In the genomic region with DNA sequence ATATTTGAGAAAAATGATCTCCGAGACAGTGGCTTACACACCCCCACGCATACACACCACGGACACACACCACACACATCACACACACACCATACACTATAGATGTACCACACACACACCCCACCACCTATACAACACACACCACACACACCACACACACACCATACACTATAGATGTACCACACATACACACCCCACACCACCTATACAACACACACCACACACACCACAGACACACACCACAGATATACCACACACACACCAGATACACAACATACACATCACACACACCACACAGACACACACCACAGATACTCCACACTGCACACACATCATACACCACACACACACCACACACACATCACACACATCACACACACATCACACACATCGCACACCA, we compare ENCODE assay signal across 16 cellular contexts. TPM values are rescaled to one million over a fixed set of nuclear protein-coding genes. Genes with fewer than 3 reads are reported as not detected.
DNase-seq lines count a peak whose midpoint lies in the region; ATAC-seq, FAIRE-seq and TF ChIP-seq lines count a peak whose summit lies in the region.
"Not testable (repeated sequence)": the region's sequence is repeated elsewhere in the genome, so short reads cannot be mapped to it uniquely, and the experiment has no call there.
"Had no signal": no experiment of that assay in that cellular context is flagged by ENCODE, and none has a peak within 500 bp of the region (broad histone marks: within the 10 kb centered on the region; RNA-seq: fewer than 3 reads in every experiment).

No MANE protein-coding gene starts in this region.

- not testable (repeated sequence) for TF ChIP-seq RAD21 in IMR-90 (IDR thresholded peaks at IDR 0.05; ENCODE audit: low read length); K562 (CRISPR knock-in tag; conservative IDR thresholded peaks at IDR 0.05 in 1 of 2, IDR thresholded peaks at IDR 0.05 in 1 of 2); HepG2 (CRISPR knock-in tag; IDR thresholded peaks at IDR 0.05)

- not testable (repeated sequence) for H4K20me1 ChIP-seq in IMR-90 (ENCODE audit: insufficient read depth, low read length); K562 (replicated peaks; ENCODE audit: control insufficient read depth, insufficient read depth, low read length); HepG2 (ENCODE audit: insufficient read depth, low read length)

- not testable (repeated sequence) for H3K27ac ChIP-seq in IMR-90 (ENCODE audit: insufficient read depth, low read length); K562 (ENCODE audit: extremely low read depth, low read depth, low read length); HepG2 (ENCODE audit: extremely low read length, insufficient read depth, low read length)
- peak overlapping the region; percentile 90 for H3K27ac ChIP-seq in SJCRH30

- H3K14ac ChIP-seq in IMR-90 (replicated peaks; ENCODE audit: low read depth, low read length): not testable (repeated sequence)

- H3K79me1 ChIP-seq in IMR-90 (ENCODE audit: low read depth in 1 of 2, low read length in 2 of 2): not testable (repeated sequence)

- not testable (repeated sequence) for H2AK5ac ChIP-seq in IMR-90 (ENCODE audit: low read depth, low read length)

- H3K27me3 Mint-ChIP-seq in neural crest cell (ENCODE audit: low read depth): not testable (repeated sequence)

- H4K5ac ChIP-seq in IMR-90 (ENCODE audit: low read depth, low read length): not testable (repeated sequence)

- dilution Hi-C loops in IMR-90 (cut with HindIII; ENCODE audit: low sequenced_read_pairs, unreplicated experiment): not testable (repeated sequence)

- not testable (repeated sequence) for H3K4me3 Mint-ChIP-seq in neural crest cell

- intact Hi-C loops in IMR-90 (cut with micrococcal nuclease); K562 (cut with micrococcal nuclease); HepG2 (cut with micrococcal nuclease; ENCODE audit: unreplicated experiment): not testable (repeated sequence)

- TF ChIP-seq CTCF in IMR-90 (conservative IDR thresholded peaks at IDR 0.05; ENCODE audit: low read depth, low read length); K562 (IDR thresholded peaks at IDR 0.05 in 2 of 3, conservative IDR thresholded peaks at IDR 0.05 in 1 of 3; ENCODE audit: insufficient read depth in 2 of 3, low read depth in 1 of 3, low read length in 3 of 3); HepG2 (CRISPR knock-in tag; IDR thresholded peaks at IDR 0.05); neural crest cell (conservative IDR thresholded peaks at IDR 0.05): not testable (repeated sequence)

- TF ChIP-seq POLR2A in GM12891 (IDR thresholded peaks at IDR 0.05; ENCODE audit: low read depth, low read length); IMR-90 (IDR thresholded peaks at IDR 0.05; ENCODE audit: low read depth, low read length); K562 (conservative IDR thresholded peaks at IDR 0.05); HepG2 (IDR thresholded peaks at IDR 0.05; ENCODE audit: insufficient read depth in 1 of 2, low read depth in 2 of 2, low read length in 2 of 2): not testable (repeated sequence)

- not testable (repeated sequence) for DNase-seq in GM12891 (ENCODE audit: insufficient read length, low spot score); IMR-90; K562 (ENCODE audit: extremely low read depth in 1 of 4, low spot score in 3 of 4); HepG2 (ENCODE audit: low spot score); neural crest cell (ENCODE audit: low read depth, low spot score)
- DNase-seq in SJCRH30 (peak; percentile 12 to 28), retina (peak; percentile 17)

- not testable (repeated sequence) for H2AFZ ChIP-seq in IMR-90 (replicated peaks; ENCODE audit: low read length, poor library complexity); K562 (ENCODE audit: low read depth, low read length); HepG2 (ENCODE audit: low read length)

- not testable (repeated sequence) for BruUV-seq in IMR-90 (replicated peaks; lab: Mats Ljungman, UMichigan); K562 (replicated peaks; lab: Mats Ljungman, UMichigan); HepG2 (replicated peaks; lab: Mats Ljungman, UMichigan)

- not testable (repeated sequence) for H3K27me3 ChIP-seq in IMR-90 (ENCODE audit: control insufficient read depth, insufficient read depth, low read length); SJCRH30; K562 (ENCODE audit: control insufficient read depth in 2 of 2, insufficient read depth in 2 of 2, low read length in 2 of 2); HepG2 (ENCODE audit: control insufficient read depth in 1 of 2, insufficient read depth in 2 of 2, low read length in 2 of 2)

- no CpG with 5 or more reads among the region's 4 CpGs for WGBS in IMR-90 (ENCODE audit: extremely low coverage in 2 of 2, insufficient read length in 1 of 2), 2 experiments
- no CpG with 5 or more reads among the region's 4 CpGs for WGBS in K562 (ENCODE audit: insufficient coverage, low coverage, missing lambda C conversion rate)
- 80% methylated on average over 1 of the region's 4 CpGs for whole genome bisulfite sequencing in HepG2 (ENCODE audit: low lambda C conversion rate)

- not testable (repeated sequence) for H3K79me2 ChIP-seq in K562 (ENCODE audit: control insufficient read depth, insufficient read depth, low read length); HepG2 (ENCODE audit: insufficient read depth, low read length)

- H3K9ac ChIP-seq in IMR-90 (ENCODE audit: low read depth, low read length); K562 (ENCODE audit: insufficient read depth in 1 of 2, low read depth in 2 of 2, low read length in 2 of 2); HepG2 (ENCODE audit: insufficient read depth, low read depth, low read length): not testable (repeated sequence)

- peak; percentile 96 for FAIRE-seq in GM12891 (lab: Jason Lieb, UNC)
- FAIRE-seq in K562 (lab: Jason Lieb, UNC): peak; percentile 94
- peak; percentile 76 for FAIRE-seq in HepG2 (lab: Jason Lieb, UNC)

- H3K36me3 Mint-ChIP-seq in neural crest cell (ENCODE audit: low read depth): not testable (repeated sequence)

- TF ChIP-seq EP300 in K562 (IDR thresholded peaks at IDR 0.05; ENCODE audit: low read length); HepG2 (IDR thresholded peaks at IDR 0.05; ENCODE audit: low read depth in 2 of 2, low read length in 2 of 2); HepG2 (CRISPR knock-in tag; IDR thresholded peaks at IDR 0.05; ENCODE audit: borderline replicate concordance): not testable (repeated sequence)

- not testable (repeated sequence) for H2BK120ac ChIP-seq in IMR-90 (ENCODE audit: low read depth, low read length)

- not testable (repeated sequence) for H4K91ac ChIP-seq in IMR-90 (ENCODE audit: insufficient read depth, low read depth, low read length)

- H3K36me3 ChIP-seq in IMR-90 (ENCODE audit: control insufficient read depth, insufficient read depth, low read length); SJCRH30; K562 (ENCODE audit: control insufficient read depth, insufficient read depth, low read length); HepG2 (replicated peaks in 1 of 2; ENCODE audit: control insufficient read depth in 1 of 2, insufficient read depth in 2 of 2, low read length in 2 of 2): not testable (repeated sequence)

- peak overlapping the region; percentile 89 for H3K27ac Mint-ChIP-seq in neural crest cell (ENCODE audit: unreplicated experiment)

- not testable (repeated sequence) for H3K4me3 ChIP-seq in IMR-90 (ENCODE audit: insufficient read depth, low read depth, low read length); K562; HepG2 (replicated peaks in 1 of 3; ENCODE audit: insufficient read depth in 1 of 3, low read depth in 2 of 3, low read length in 3 of 3)
- H3K4me3 ChIP-seq in SJCRH30: peak overlapping the region; percentile 36

- H3K4me1 Mint-ChIP-seq in neural crest cell: not testable (repeated sequence)

- POLR2A ChIA-PET in IMR-90 (lab: Charles Lee; ENCODE audit: unreplicated experiment); K562 (lab: Yijun Ruan, JAX); HepG2 (lab: Yijun Ruan, JAX): not testable (repeated sequence)

- not testable (repeated sequence) for H3K18ac ChIP-seq in IMR-90 (ENCODE audit: low read depth, low read length)

- H3K23ac ChIP-seq in IMR-90 (ENCODE audit: low read depth, low read length): not testable (repeated sequence)

- H3K9me3 ChIP-seq in IMR-90 (ENCODE audit: control insufficient read depth, insufficient read depth, low read length); SJCRH30 (replicated peaks); K562 (replicated peaks; ENCODE audit: control insufficient read depth, insufficient read depth, low read depth, low read length); HepG2 (ENCODE audit: low read length): not testable (repeated sequence)

- in situ Hi-C loops in IMR-90 (cut with MboI; ENCODE audit: low sequenced_read_pairs); HepG2 (cut with HindIII; ENCODE audit: extremely low pct_ligation_motif_present, low pct_unique_long_range_greater_than_20kb): not testable (repeated sequence)
- in situ Hi-C loops in K562 (cut with MboI): loop anchor here (25.0 kb wide), 1 partner anchor 478 kb away; no protein-coding TSS in a partner anchor

- not testable (repeated sequence) for H3K56ac ChIP-seq in IMR-90 (ENCODE audit: extremely low read depth, insufficient read depth, low read length)

- not testable (repeated sequence) for H4K8ac ChIP-seq in IMR-90 (ENCODE audit: low read depth in 2 of 2, low read length in 2 of 2)

- H2AK9ac ChIP-seq in IMR-90 (replicated peaks; ENCODE audit: low read depth, low read length, poor library complexity): not testable (repeated sequence)

- not testable (repeated sequence) for H2BK15ac ChIP-seq in IMR-90 (ENCODE audit: low read depth, low read length)

- not testable (repeated sequence) for H3K4ac ChIP-seq in IMR-90 (ENCODE audit: low read depth, low read length)

- not testable (repeated sequence) for ATAC-seq in IMR-90 (ENCODE audit: low read depth); K562; HepG2

- not testable (repeated sequence) for H2BK20ac ChIP-seq in IMR-90 (ENCODE audit: low read depth, low read length)

- H3K9me3 Mint-ChIP-seq in neural crest cell: not testable (repeated sequence)

- CTCF ChIA-PET in IMR-90 (lab: Yijun Ruan, JAX); K562 (lab: Yijun Ruan, JAX; ENCODE audit: low intra/inter-chr PET ratio); HepG2 (lab: Yijun Ruan, JAX; ENCODE audit: low intra/inter-chr PET ratio, low total read pairs): not testable (repeated sequence)

- not testable (repeated sequence) for H3K4me2 ChIP-seq in IMR-90 (ENCODE audit: low read depth, low read length); K562 (ENCODE audit: insufficient read depth, low read length); HepG2 (ENCODE audit: low read depth, low read length)

- peak overlapping the region; percentile 19 for H2BK5ac ChIP-seq in IMR-90 (ENCODE audit: low read depth, low read length, poor library complexity, severe bottlenecking)

- H3K4me1 ChIP-seq in IMR-90 (ENCODE audit: control insufficient read depth, insufficient read depth, low read length); SJCRH30; K562 (replicated peaks in 1 of 2; ENCODE audit: control insufficient read depth in 2 of 2, insufficient read depth in 2 of 2, low read length in 2 of 2); HepG2 (ENCODE audit: insufficient read depth, low read length): not testable (repeated sequence)

- H3K9me1 ChIP-seq in IMR-90 (ENCODE audit: insufficient read depth, low read length); K562 (ENCODE audit: control insufficient read depth, insufficient read depth, low read length): not testable (repeated sequence)

RNA-seq across cellular contexts. Expression of a gene that starts 9.0 kb away (rescaled TPM):
- polyA plus RNA-seq in GM12891 (2012; ENCODE audit: low read depth, missing spikeins): not detected
- total RNA-seq in IMR-90 (2012; rRNA removed) (not detected in 2 replicates), K562 (2014; rRNA removed) (not detected in 2 replicates), K562 (2014; rRNA removed; fragmentation: Illumina TruSeq; extraction: Trizol) (not detected in 2 replicates), K562 (2015; rRNA removed; fragmentation: Illumina TruSeq; extraction: Trizol) (not detected in 2 replicates), K562 (2021) (not detected in 2 replicates), HepG2 (2016; rRNA removed; fragmentation: Illumina TruSeq; extraction: Trizol) (5.2 and 5.6 TPM in 2 replicates), neural crest cell (not detected in 2 replicates)
- polyA plus RNA-seq in IMR-90 (2012; rRNA removed) (not detected in 2 replicates), K562 (2011; rRNA removed) (not detected in 2 replicates), K562 (2014; fragmentation: Illumina TruSeq; extraction: Trizol) (not detected in 2 replicates), K562 (2014; fragmentation: Nextera tagmentation; extraction: Ambion mirVana) (not detected), K562 (2014; rRNA removed) (not detected in 2 replicates), HepG2 (2011; rRNA removed) (7.6 and 8.6 TPM in 2 replicates)
- not detected in 2 replicates for polyA plus RNA-seq in IMR-90 (2012; cell fraction: cytosol; rRNA removed)
- not detected in 2 replicates for polyA plus RNA-seq in IMR-90 (2012; cell fraction: nucleus; rRNA removed; ENCODE audit: low replicate concordance)
- total RNA-seq in SJCRH30 (2014; rRNA removed; shearing (Covaris generic)): not detected in 2 replicates
- total RNA-seq in K562 (2011; cell fraction: chromatin; rRNA removed; ENCODE audit: low replicate concordance): not detected in 2 replicates
- total RNA-seq in K562 (2011; cell fraction: nucleolus; rRNA removed): not detected in 2 replicates
- not detected in 2 replicates for total RNA-seq in K562 (2011; cell fraction: nucleoplasm; rRNA removed)
- not detected in 2 replicates for polyA plus RNA-seq in K562 (2011; cell fraction: cytosol; rRNA removed)
- not detected in 2 replicates for polyA plus RNA-seq in K562 (2011; cell fraction: nucleus; rRNA removed)
- polyA plus RNA-seq in K562 (2012): not detected in 2 replicates
- not detected in 2 replicates for polyA minus RNA-seq in K562 (2011; rRNA and poly(A)+ RNA removed)
- polyA minus RNA-seq in K562 (2011; cell fraction: cytosol; rRNA and poly(A)+ RNA removed): not detected in 2 replicates
- not detected in 2 replicates for polyA minus RNA-seq in K562 (2011; cell fraction: nucleus; rRNA and poly(A)+ RNA removed)
- total RNA-seq in HepG2 (2016; cell fraction: cytosol; rRNA removed; fragmentation: Illumina TruSeq; extraction: Trizol; ENCODE audit: low read depth): 4.7 and 6.3 TPM in 2 replicates
- 6.2 TPM in 1 of 2 replicates, not detected in the other for total RNA-seq in HepG2 (2016; cell fraction: insoluble cytoplasmic fraction; rRNA removed; fragmentation: Illumina TruSeq; extraction: Trizol)
- 6.0 and 8.4 TPM in 2 replicates for total RNA-seq in HepG2 (2016; cell fraction: membrane; rRNA removed; fragmentation: Illumina TruSeq; extraction: Trizol)
- total RNA-seq in HepG2 (2016; cell fraction: nucleus; rRNA removed; fragmentation: Illumina TruSeq; extraction: Trizol): 2.3 and 5.6 TPM in 2 replicates
- polyA plus RNA-seq in HepG2 (2011; cell fraction: cytosol; rRNA removed): 9.1 and 18.4 TPM in 2 replicates
- 5.7 and 7.5 TPM in 2 replicates for polyA plus RNA-seq in HepG2 (2011; cell fraction: nucleus; rRNA removed)
- 10.0 and 16.7 TPM in 2 replicates for polyA plus RNA-seq in HepG2 (2012)
- polyA plus RNA-seq in HepG2 (2016; cell fraction: cytosol; fragmentation: Illumina TruSeq; extraction: Trizol; ENCODE audit: low read depth): 13.6 and 17.8 TPM in 2 replicates
- polyA plus RNA-seq in HepG2 (2016; cell fraction: insoluble cytoplasmic fraction; fragmentation: Illumina TruSeq; extraction: Trizol; ENCODE audit: low read depth): 11.2 and 14.9 TPM in 2 replicates
- 16.4 and 19.1 TPM in 2 replicates for polyA plus RNA-seq in HepG2 (2016; cell fraction: membrane; fragmentation: Illumina TruSeq; extraction: Trizol; ENCODE audit: low read depth)
- polyA plus RNA-seq in HepG2 (2016; cell fraction: nucleus; fragmentation: Illumina TruSeq; extraction: Trizol; ENCODE audit: insufficient read depth, low read depth): 6.9 and 8.0 TPM in 2 replicates
- polyA minus RNA-seq in HepG2 (2011; rRNA and poly(A)+ RNA removed; ENCODE audit: low replicate concordance): 6.5 TPM in 1 of 2 replicates, not detected in the other
- polyA minus RNA-seq in HepG2 (2011; cell fraction: cytosol; rRNA and poly(A)+ RNA removed): 4.6 TPM in 1 of 2 replicates, not detected in the other
- polyA minus RNA-seq in HepG2 (2011; cell fraction: nucleus; rRNA and poly(A)+ RNA removed): 0.62 and 1.2 TPM in 2 replicates
- total RNA-seq: A673; CD4-positive, alpha-beta memory T cell; Daoy; GM23248; H4; HT-29 had no signal
- polyA plus RNA-seq: AG04450; CD14-positive monocyte; CD4-positive, alpha-beta memory T cell; GM23248; IgD-negative memory B cell had no signal

RNA-seq across cellular contexts. Expression of a gene that starts 52.4 kb away (rescaled TPM):
- 60.8 TPM for polyA plus RNA-seq in GM12891 (2012; ENCODE audit: low read depth, missing spikeins)
- total RNA-seq in IMR-90 (2012; rRNA removed): 6.5 and 16.4 TPM in 2 replicates
- polyA plus RNA-seq in IMR-90 (2012; rRNA removed): 8.5 and 10.5 TPM in 2 replicates
- polyA plus RNA-seq in IMR-90 (2012; cell fraction: cytosol; rRNA removed): 81.9 and 88.1 TPM in 2 replicates
- polyA plus RNA-seq in IMR-90 (2012; cell fraction: nucleus; rRNA removed; ENCODE audit: low replicate concordance): 68.4 and 157 TPM in 2 replicates
- 79.5 and 84.7 TPM in 2 replicates for total RNA-seq in SJCRH30 (2014; rRNA removed; shearing (Covaris generic))
- 93.3 and 227 TPM in 2 replicates for total RNA-seq in K562 (2011; cell fraction: chromatin; rRNA removed; ENCODE audit: low replicate concordance)
- total RNA-seq in K562 (2011; cell fraction: nucleolus; rRNA removed): 57.0 and 64.3 TPM in 2 replicates
- total RNA-seq in K562 (2011; cell fraction: nucleoplasm; rRNA removed): 127 and 246 TPM in 2 replicates
- total RNA-seq in K562 (2014; rRNA removed): 60.1 and 95.6 TPM in 2 replicates
- 36.3 and 47.7 TPM in 2 replicates for total RNA-seq in K562 (2014; rRNA removed; fragmentation: Illumina TruSeq; extraction: Trizol)
- 43.9 and 44.9 TPM in 2 replicates for total RNA-seq in K562 (2015; rRNA removed; fragmentation: Illumina TruSeq; extraction: Trizol)
- total RNA-seq in K562 (2021): 27.2 and 29.6 TPM in 2 replicates
- 27.5 and 30.9 TPM in 2 replicates for polyA plus RNA-seq in K562 (2011; rRNA removed)
- polyA plus RNA-seq in K562 (2011; cell fraction: cytosol; rRNA removed): 68.1 and 141 TPM in 2 replicates
- polyA plus RNA-seq in K562 (2011; cell fraction: nucleus; rRNA removed): 91.0 and 91.7 TPM in 2 replicates
- polyA plus RNA-seq in K562 (2012): 114 and 185 TPM in 2 replicates
- polyA plus RNA-seq in K562 (2014; fragmentation: Illumina TruSeq; extraction: Trizol): 194 and 205 TPM in 2 replicates
- polyA plus RNA-seq in K562 (2014; fragmentation: Nextera tagmentation; extraction: Ambion mirVana): 10 to 100 TPM; 87.0 to 88.1 TPM
- polyA plus RNA-seq in K562 (2014; rRNA removed): 173 and 213 TPM in 2 replicates
- 57.0 and 63.3 TPM in 2 replicates for polyA minus RNA-seq in K562 (2011; rRNA and poly(A)+ RNA removed)
- polyA minus RNA-seq in K562 (2011; cell fraction: cytosol; rRNA and poly(A)+ RNA removed): 7.6 and 12.4 TPM in 2 replicates
- polyA minus RNA-seq in K562 (2011; cell fraction: nucleus; rRNA and poly(A)+ RNA removed): 51.2 and 97.9 TPM in 2 replicates
- 21.2 and 28.6 TPM in 2 replicates for total RNA-seq in HepG2 (2016; rRNA removed; fragmentation: Illumina TruSeq; extraction: Trizol)
- total RNA-seq in HepG2 (2016; cell fraction: cytosol; rRNA removed; fragmentation: Illumina TruSeq; extraction: Trizol; ENCODE audit: low read depth): 7.4 and 10.8 TPM in 2 replicates
- total RNA-seq in HepG2 (2016; cell fraction: insoluble cytoplasmic fraction; rRNA removed; fragmentation: Illumina TruSeq; extraction: Trizol): 15.8 and 25.5 TPM in 2 replicates
- total RNA-seq in HepG2 (2016; cell fraction: membrane; rRNA removed; fragmentation: Illumina TruSeq; extraction: Trizol): 10.4 and 13.6 TPM in 2 replicates
- total RNA-seq in HepG2 (2016; cell fraction: nucleus; rRNA removed; fragmentation: Illumina TruSeq; extraction: Trizol): 32.7 and 42.6 TPM in 2 replicates
- 26.8 and 27.4 TPM in 2 replicates for polyA plus RNA-seq in HepG2 (2011; rRNA removed)
- 38.0 and 44.6 TPM in 2 replicates for polyA plus RNA-seq in HepG2 (2011; cell fraction: cytosol; rRNA removed)
- polyA plus RNA-seq in HepG2 (2011; cell fraction: nucleus; rRNA removed): 46.3 and 54.0 TPM in 2 replicates
- polyA plus RNA-seq in HepG2 (2012): 11.6 and 48.1 TPM in 2 replicates
- 17.8 TPM in 2 replicates for polyA plus RNA-seq in HepG2 (2016; cell fraction: cytosol; fragmentation: Illumina TruSeq; extraction: Trizol; ENCODE audit: low read depth)
- polyA plus RNA-seq in HepG2 (2016; cell fraction: insoluble cytoplasmic fraction; fragmentation: Illumina TruSeq; extraction: Trizol; ENCODE audit: low read depth): 210 and 242 TPM in 2 replicates
- 21.2 and 34.0 TPM in 2 replicates for polyA plus RNA-seq in HepG2 (2016; cell fraction: membrane; fragmentation: Illumina TruSeq; extraction: Trizol; ENCODE audit: low read depth)
- polyA plus RNA-seq in HepG2 (2016; cell fraction: nucleus; fragmentation: Illumina TruSeq; extraction: Trizol; ENCODE audit: insufficient read depth, low read depth): 92.4 and 139 TPM in 2 replicates
- polyA minus RNA-seq in HepG2 (2011; rRNA and poly(A)+ RNA removed; ENCODE audit: low replicate concordance): 17.9 and 41.1 TPM in 2 replicates
- polyA minus RNA-seq in HepG2 (2011; cell fraction: cytosol; rRNA and poly(A)+ RNA removed): 8.5 and 9.2 TPM in 2 replicates
- polyA minus RNA-seq in HepG2 (2011; cell fraction: nucleus; rRNA and poly(A)+ RNA removed): 69.9 and 74.8 TPM in 2 replicates
- 17.6 and 37.5 TPM in 2 replicates for total RNA-seq in neural crest cell
